22 cellular contexts compared by ENCODE assay signal in the genomic region with DNA sequence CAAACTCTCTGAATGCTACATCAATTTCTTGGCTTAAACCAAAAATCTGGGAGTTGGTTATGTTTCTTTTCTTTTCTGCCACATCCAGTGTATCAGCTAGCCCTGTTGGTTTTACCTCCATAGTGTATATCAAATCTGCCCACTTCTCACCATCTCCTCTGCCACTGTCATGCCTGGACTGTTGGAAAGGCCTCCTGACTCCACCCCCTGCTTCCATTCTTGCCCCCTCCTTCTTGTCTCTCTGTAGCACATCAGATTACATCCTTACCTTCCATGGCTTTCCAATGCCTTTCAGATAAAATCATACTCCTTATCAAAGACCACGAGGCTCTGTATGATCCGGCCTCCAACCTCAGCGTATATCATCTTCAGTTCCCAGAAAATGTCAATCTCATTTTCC. TPM values are rescaled to one million over a fixed set of nuclear protein-coding genes. Genes with fewer than 3 reads are reported as not detected.
"Had no signal": no experiment of that assay in that cellular context is flagged by ENCODE, and none has a peak within 500 bp of the region (broad histone marks: within the 10 kb centered on the region; RNA-seq: fewer than 3 reads in every experiment).

No MANE protein-coding gene starts in this region.

- H3K36me3 ChIP-seq: MG63 had no signal

- H3K9me3 ChIP-seq: MG63 had no signal

- H3K4me3 ChIP-seq: MG63 had no signal

- H3K27me3 ChIP-seq: MG63 had no signal

- DNase-seq: IMR-90, Karpas-422, KG1, MG63, NCI-H1092 treated with DMSO at 0.1 percent for 48 hours, NCI-H1436, NCI-H187, NCI-H2029, NCI-H2081 treated with DMSO at 0.1 percent for 48 hours, NCI-H2171, NCI-H226, NCI-H446, NCI-H510A, NCI-H524 treated with DMSO at 0.1 percent for 48 hours, NCI-H69, NCI-H774, RPMI8226, SHP77 had no signal

- ATAC-seq: HepG2, SK-N-SH treated with all-trans-retinoic acid at 6 μM for 48 hours had no signal

- FAIRE-seq: HepG2, RCC 7860 had no signal

RNA-seq across cellular contexts. Expression of gene CFAP157, which starts 59.3 kb away (rescaled TPM):
- total RNA-seq: HepG2, HT1080, IMR-90 had no signal
- polyA plus RNA-seq: IMR-90 had no signal
